14 cellular contexts compared by ENCODE assay signal in the genomic region with DNA sequence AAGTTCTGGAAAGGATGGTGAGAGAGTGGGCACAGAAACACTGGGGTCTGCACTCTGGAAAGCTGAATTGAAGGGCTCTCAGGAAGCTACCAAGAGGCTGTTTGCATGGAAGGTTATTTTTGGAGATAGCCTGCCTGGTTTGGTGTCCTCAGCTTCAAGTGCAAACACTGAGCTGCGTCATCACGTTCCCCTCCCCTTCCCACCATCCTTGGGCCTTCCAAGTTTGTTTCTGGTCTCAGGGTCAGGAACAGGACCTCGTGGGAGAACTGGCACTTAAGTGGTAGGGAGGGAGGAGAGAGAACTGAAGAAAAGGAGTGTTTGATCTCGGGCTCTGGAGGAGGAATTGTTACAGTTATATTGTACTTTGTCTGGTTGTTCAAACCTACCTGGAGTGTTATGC. TPM values are rescaled to one million over a fixed set of nuclear protein-coding genes. Genes with fewer than 3 reads are reported as not detected.
A peak's percentile ranks its signal among the peaks of the same experiment; 100 is the strongest.
DNase-seq lines count a peak whose midpoint lies in the region; ATAC-seq and TF ChIP-seq lines count a peak whose summit lies in the region.
"Had no signal": no experiment of that assay in that cellular context is flagged by ENCODE, and none has a peak within 500 bp of the region (broad histone marks: within the 10 kb centered on the region; RNA-seq: fewer than 3 reads in every experiment).

No MANE protein-coding gene starts in this region.

- H3K36me3 ChIP-seq in esophagus squamous epithelium, result peaks cover 0 to 8% (median 0%) of the 10 kb centered on the region in 3 donors
- H3K36me3 ChIP-seq in lung (ENCODE audit: control insufficient read depth in 2 of 2, insufficient read depth in 2 of 2, low read length in 2 of 2), result no peaks in the 10 kb centered on the region

- 60 to 75% methylated on average over 4 of the region's 4 CpGs for WGBS in esophagus squamous epithelium, 2 donors
- WGBS in lung, 2 donors, result 29 to 53% methylated on average over 4 of the region's 4 CpGs

- no peak for TF ChIP-seq CTCF in VCaP (conservative IDR thresholded peaks at IDR 0.05)
- TF ChIP-seq CTCF in esophagus squamous epithelium (IDR thresholded peaks at IDR 0.05), result no peak
- TF ChIP-seq CTCF in lung (IDR thresholded peaks at IDR 0.05; ENCODE audit: control extremely low read depth, extremely low read depth), result no peak
- no peak for TF ChIP-seq CTCF in CD14-positive monocyte (IDR thresholded peaks at IDR 0.05)
- TF ChIP-seq CTCF in foreskin fibroblast (IDR thresholded peaks at IDR 0.05; ENCODE audit: low read depth, low read length), result no peak

- H3K4me1 Mint-ChIP-seq in CD14-positive monocyte, result peaks cover 7% of the 10 kb centered on the region

- H3K27ac Mint-ChIP-seq in CD14-positive monocyte, result no peak overlapping the region

- H3K4me1 ChIP-seq in esophagus squamous epithelium, result peaks cover 0 to 19% (median 0%) of the 10 kb centered on the region in 3 donors
- peaks cover 21 to 37% of the 10 kb centered on the region in 2 donors for H3K4me1 ChIP-seq in lung (ENCODE audit: control insufficient read depth in 2 of 2, insufficient read depth in 2 of 2, low read length in 2 of 2)

- H3K4me3 ChIP-seq in esophagus squamous epithelium (no peak overlapping the region), lung (no peak overlapping the region), foreskin fibroblast (ENCODE audit: low read depth in 1 of 2, low read length in 2 of 2) (no peak overlapping the region)

- no peak for ATAC-seq in lung (ENCODE audit: insufficient read depth, low FRiP score)
- ATAC-seq: PC-3 had no signal

- H3K4me3 Mint-ChIP-seq in CD14-positive monocyte, result no peak overlapping the region

- H3K9me3 Mint-ChIP-seq in CD14-positive monocyte, result no peaks in the 10 kb centered on the region

- H3K27ac ChIP-seq in VCaP (peak overlapping the region; percentile 31; the same call in 1 of the 2 replicates), esophagus squamous epithelium (peak overlapping the region in 3 of 4 donors; percentile 54 to 62 (median 60)), lung (ENCODE audit: low read depth in 1 of 2, low read length in 1 of 2) (peak overlapping the region; percentile 46 to 90), temporal lobe (ENCODE audit: low read depth, low read length) (peak overlapping the region; percentile 27)

- peaks cover 0 to 1% (median 0%) of the 10 kb centered on the region in 3 donors for H3K27me3 Mint-ChIP-seq in CD14-positive monocyte (ENCODE audit: low read depth in 3 of 3)

- H3K27me3 ChIP-seq in esophagus squamous epithelium (peaks cover 0 to 3% (median 0%) of the 10 kb centered on the region in 4 donors), lung (ENCODE audit: control insufficient read depth, insufficient read depth) (no peaks in the 10 kb centered on the region)
- H3K27me3 ChIP-seq: BE2C had no signal

- peaks cover 47 to 48% of the 10 kb centered on the region in 2 donors for H3K36me3 Mint-ChIP-seq in CD14-positive monocyte

- intact Hi-C loops in esophagus squamous epithelium (cut with DNase I), result no loop called here
- intact Hi-C loops in CD14-positive monocyte (cut with micrococcal nuclease), result no loop called here

- no peak for DNase-seq in esophagus squamous epithelium (lab: John Stamatoyannopoulos, UW)
- peak; percentile 71 for DNase-seq in lung (ENCODE audit: low spot score)
- DNase-seq in CD14-positive monocyte (ENCODE audit: low spot score), result no peak
- no peak for DNase-seq in foreskin fibroblast
- DNase-seq in putamen (ENCODE audit: low spot score), result no peak
- DNase-seq in NCI-H1930 (lab: John Stamatoyannopoulos, UW), result no peak
- DNase-seq: activated CD4-positive, alpha-beta T cell treated with anti-CD3 and anti-CD28 coated beads for 1 hour; BE2C; effector CD8-positive, alpha-beta T cell; NCI-H1092 treated with DMSO at 0.1 percent for 48 hours; NCI-H226; PC-3 had no signal

- H3K9me3 ChIP-seq in esophagus squamous epithelium, result no peaks in the 10 kb centered on the region
- H3K9me3 ChIP-seq in lung (ENCODE audit: control insufficient read depth in 2 of 2, insufficient read depth in 1 of 2, low read length in 1 of 2), result no peaks in the 10 kb centered on the region
- H3K9me3 ChIP-seq: BE2C had no signal

- TF ChIP-seq POLR2A in esophagus squamous epithelium (IDR thresholded peaks at IDR 0.05), result no peak

RNA-seq across cellular contexts. Expression of a gene that starts 10.6 kb away (rescaled TPM):
- 10 to 100 TPM in 2 of 4 donors, 1 to 10 TPM in 2; 6.0 to 44.2 (median 15.2) TPM for total RNA-seq in esophagus squamous epithelium
- total RNA-seq in lung, result 100 to 1,000 TPM in 1 of 2 donors, 10 to 100 TPM in 1; 89.5 to 113 TPM
- polyA plus RNA-seq in lung, result 10 to 100 TPM; 15.1 to 31.4 TPM
- total RNA-seq in temporal lobe, result 48.4 TPM
- polyA plus RNA-seq in CD14-positive monocyte, result 10 to 100 TPM; 19.0 to 20.5 TPM
